18 cellular contexts compared by ENCODE assay signal in genomic region chrX:68728186-68728585, GRCh38.
"Had no signal": no experiment of that assay in that cellular context is flagged by ENCODE, and none has a peak within 500 bp of the region (broad histone marks: within the 10 kb centered on the region; RNA-seq: fewer than 3 reads in every experiment).

No MANE protein-coding gene starts in this region.

- DNase-seq: hippocampal formation; left colon; lower lobe of right lung; mammary epithelial cell; mesenchymal stem cell; naive thymus-derived CD4-positive, alpha-beta T cell; pancreas; right lobe of liver; stimulated activated CD4-positive, alpha-beta T cell treated with anti-CD3 and anti-CD28 coated beads, Interleukin-4, amount 100 ng/mL, for 24 hours; stimulated activated naive CD4-positive, alpha-beta T cell; substantia nigra; uterus had no signal

- H3K4me3 ChIP-seq: left lung, lower lobe of right lung, pancreas, psoas muscle, right lobe of liver, skin epidermis, tibial nerve, uterus had no signal

- H3K36me3 ChIP-seq: pancreas, uterus had no signal

- H3K4me1 ChIP-seq: left lung, lower lobe of right lung, pancreas, psoas muscle, right lobe of liver, tibial nerve, uterus had no signal

- H3K27ac ChIP-seq: left lung, lower lobe of right lung, pancreas, psoas muscle, right lobe of liver, skin epidermis, tibial nerve, uterus had no signal

- H3K9me3 ChIP-seq: left lung, lower lobe of right lung, pancreas, psoas muscle, right lobe of liver, tibial nerve, uterus had no signal

- H3K27me3 ChIP-seq: right lobe of liver had no signal

- ATAC-seq: left colon; left lung; lower lobe of right lung; naive thymus-derived CD4-positive, alpha-beta T cell; natural killer cell treated with Interleukin-12 subunit alpha and Interleukin-12 subunit beta and Interleukin-15 and Interleukin-18, amount 100 ng/mL, for 72 hours; pancreas; psoas muscle; right lobe of liver; stimulated activated effector memory CD8-positive, alpha-beta T cell treated with anti-CD3 and anti-CD28 coated beads, Interleukin-12 subunit alpha, Interleukin-12 subunit beta, amount 100 ng/mL, for 72 hours had no signal
